18 cellular contexts compared by ENCODE assay signal in the genomic region with DNA sequence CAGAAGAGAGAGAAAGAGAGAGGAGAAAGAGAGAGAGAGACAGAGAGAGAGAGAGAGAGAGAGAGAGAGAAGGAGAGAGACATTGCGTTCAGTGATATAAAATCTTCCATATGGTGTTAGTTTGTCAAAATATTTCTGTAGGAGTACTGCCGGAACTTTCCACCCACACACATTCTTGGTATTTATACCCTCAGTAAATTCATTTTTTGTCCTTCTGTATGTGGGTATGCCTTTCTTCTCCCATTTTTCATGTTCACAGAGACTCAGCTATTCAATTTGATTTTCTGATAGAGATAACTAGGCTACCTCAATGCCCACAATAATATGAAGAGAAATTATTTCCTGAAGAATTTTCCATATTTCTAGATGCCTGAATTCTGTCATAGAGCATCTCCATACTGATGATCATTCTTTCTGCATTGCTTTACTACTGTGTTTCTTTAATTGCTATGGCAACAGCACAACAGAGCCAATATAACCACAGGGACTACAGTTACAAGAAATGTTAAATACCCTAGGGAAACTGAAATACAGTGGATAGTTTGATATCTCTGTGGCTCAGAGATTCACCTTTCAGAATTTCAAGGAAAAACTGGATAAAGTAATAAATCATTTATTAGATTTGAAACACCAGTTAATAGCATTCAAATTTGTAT.
A peak's percentile ranks its signal among the peaks of the same experiment; 100 is the strongest.
DNase-seq lines count a peak whose midpoint lies in the region; ATAC-seq and TF ChIP-seq lines count a peak whose summit lies in the region.
"Had no signal": no experiment of that assay in that cellular context is flagged by ENCODE, and none has a peak within 500 bp of the region (broad histone marks: within the 10 kb centered on the region; RNA-seq: fewer than 3 reads in every experiment).

No MANE protein-coding gene starts in this region.

- DNase-seq in DMS53 (lab: John Stamatoyannopoulos, UW) = peak; percentile 22
- no peak for DNase-seq in DMS53 treated with DMSO at 0.1 percent for 48 hours (lab: John Stamatoyannopoulos, UW; ENCODE audit: unreplicated experiment)
- DNase-seq in brain microvascular endothelial cell = peak; percentile 42
- peak; percentile 21 for DNase-seq in inferior parietal cortex (ENCODE audit: extremely low spot score)
- peak; percentile 57 for DNase-seq in superior temporal gyrus (ENCODE audit: extremely low spot score)
- DNase-seq: 8988T; activated CD8-positive, alpha-beta memory T cell treated with anti-CD3 and anti-CD28 coated beads, Interleukin-2, amount 10 ng/mL, durations not matched to agents 7 days and 5 days; effector memory CD4-positive, alpha-beta T cell; head of caudate nucleus; kidney; NCI-H1436 treated with DMSO at 0.1 percent for 48 hours; NCI-H510A treated with DMSO at 0.1 percent for 48 hours; psoas muscle had no signal

- no peaks in the 10 kb centered on the region for H3K27me3 ChIP-seq in brain microvascular endothelial cell (replicated peaks)
- H3K27me3 ChIP-seq: breast epithelium, suprapubic skin had no signal

- ATAC-seq in GM19452 (IDR thresholded peaks at IDR 0.05; ENCODE audit: unreplicated experiment) = no peak
- no peak for ATAC-seq in HG02885 (IDR thresholded peaks at IDR 0.05; ENCODE audit: poor library complexity, unreplicated experiment)
- no peak for ATAC-seq in HG03469 (IDR thresholded peaks at IDR 0.05; ENCODE audit: unreplicated experiment)
- ATAC-seq: activated CD8-positive, alpha-beta memory T cell treated with anti-CD3 and anti-CD28 coated beads, Interleukin-2, amount 10 ng/mL, durations not matched to agents 7 days and 5 days; psoas muscle had no signal

- H3K4me3 ChIP-seq in brain microvascular endothelial cell (ENCODE audit: low read depth, low read length) = no peak overlapping the region
- H3K4me3 ChIP-seq: breast epithelium, psoas muscle, suprapubic skin had no signal

- H3K27ac ChIP-seq in brain microvascular endothelial cell = peak overlapping the region; percentile 45
- H3K27ac ChIP-seq: breast epithelium, psoas muscle, suprapubic skin had no signal

- in situ Hi-C loops in brain microvascular endothelial cell (cut with HindIII; ENCODE audit: low pct_ligation_motif_present, low sequenced_read_pairs) = no loop called here

- no peak for TF ChIP-seq CTCF in brain microvascular endothelial cell (IDR thresholded peaks at IDR 0.05; ENCODE audit: low read depth, low read length, missing control alignments)

- H3K36me3 ChIP-seq in brain microvascular endothelial cell (replicated peaks) = no peaks in the 10 kb centered on the region
- H3K36me3 ChIP-seq: breast epithelium, suprapubic skin had no signal
